Comparison of ENCODE assay signal across 8 cellular contexts in genomic region chr20:15654208-15654649, GRCh38.
A peak's percentile ranks its signal among the peaks of the same experiment; 100 is the strongest.
DNase-seq lines count a peak whose midpoint lies in the region; ATAC-seq lines count a peak whose summit lies in the region.

No MANE protein-coding gene starts in this region.

- no peaks in the 10 kb centered on the region for H3K36me3 Mint-ChIP-seq in activated CD8-positive, alpha-beta T cell treated with anti-CD3 and anti-CD28 coated beads, Interleukin-2, amount 10 ng/mL, durations not matched to agents 7 days and 5 days (ENCODE audit: low read depth)
- peaks cover 3% of the 10 kb centered on the region for H3K36me3 Mint-ChIP-seq in effector memory CD8-positive, alpha-beta T cell (ENCODE audit: insufficient read depth)

- no peak overlapping the region for H3K27ac Mint-ChIP-seq in activated CD8-positive, alpha-beta T cell treated with anti-CD3 and anti-CD28 coated beads, Interleukin-2, amount 10 ng/mL, durations not matched to agents 7 days and 5 days
- no peak overlapping the region for H3K27ac Mint-ChIP-seq in effector memory CD8-positive, alpha-beta T cell

- H3K27me3 Mint-ChIP-seq in activated CD8-positive, alpha-beta T cell treated with anti-CD3 and anti-CD28 coated beads, Interleukin-2, amount 10 ng/mL, durations not matched to agents 7 days and 5 days (ENCODE audit: low read depth) = no peaks in the 10 kb centered on the region
- H3K27me3 Mint-ChIP-seq in effector memory CD8-positive, alpha-beta T cell = no peaks in the 10 kb centered on the region

- ATAC-seq in GM19324 (IDR thresholded peaks at IDR 0.05; ENCODE audit: low FRiP score, unreplicated experiment) (peak; percentile 99), HG03108 (IDR thresholded peaks at IDR 0.05; ENCODE audit: unreplicated experiment) (peak; percentile 94)
- peak; percentile 42 for ATAC-seq in activated CD8-positive, alpha-beta T cell treated with anti-CD3 and anti-CD28 coated beads, Interleukin-2, amount 10 ng/mL, durations not matched to agents 7 days and 5 days
- no peak for ATAC-seq in effector memory CD8-positive, alpha-beta T cell (replicated peaks)

- no peaks in the 10 kb centered on the region for H3K4me1 Mint-ChIP-seq in activated CD8-positive, alpha-beta T cell treated with anti-CD3 and anti-CD28 coated beads, Interleukin-2, amount 10 ng/mL, durations not matched to agents 7 days and 5 days (ENCODE audit: low read depth)
- no peaks in the 10 kb centered on the region for H3K4me1 Mint-ChIP-seq in effector memory CD8-positive, alpha-beta T cell (ENCODE audit: low read depth in 2 of 2)

- DNase-seq in D341Med (ENCODE audit: low spot score) (peak; percentile 73), NCI-H2171 (lab: John Stamatoyannopoulos, UW) (peak; percentile 4), inferior parietal cortex (ENCODE audit: extremely low spot score) (peak; percentile 67), DMS79 treated with DMSO at 0.1 percent for 48 hours (lab: John Stamatoyannopoulos, UW) (no peak)
- DNase-seq in activated CD8-positive, alpha-beta T cell treated with anti-CD3 and anti-CD28 coated beads, Interleukin-2, amount 10 ng/mL, durations not matched to agents 7 days and 5 days = peak; percentile 21
- DNase-seq in effector memory CD8-positive, alpha-beta T cell = no peak

- no peak overlapping the region for H3K4me3 Mint-ChIP-seq in activated CD8-positive, alpha-beta T cell treated with anti-CD3 and anti-CD28 coated beads, Interleukin-2, amount 10 ng/mL, durations not matched to agents 7 days and 5 days
- H3K4me3 Mint-ChIP-seq in effector memory CD8-positive, alpha-beta T cell = no peak overlapping the region

- CTCF ChIA-PET in activated CD8-positive, alpha-beta T cell treated with anti-CD3 and anti-CD28 coated beads, Interleukin-2, amount 10 ng/mL, durations not matched to agents 7 days and 5 days (lab: Charles Lee) = no interaction called here

- POLR2A ChIA-PET in activated CD8-positive, alpha-beta T cell treated with anti-CD3 and anti-CD28 coated beads, Interleukin-2, amount 10 ng/mL, durations not matched to agents 7 days and 5 days (lab: Charles Lee) = interaction anchor here (0.7 kb wide), 1 partner anchor 1063 kb away, joined by 3 read pairs; no protein-coding TSS in a partner anchor

- no peaks in the 10 kb centered on the region for H3K9me3 Mint-ChIP-seq in activated CD8-positive, alpha-beta T cell treated with anti-CD3 and anti-CD28 coated beads, Interleukin-2, amount 10 ng/mL, durations not matched to agents 7 days and 5 days (ENCODE audit: insufficient read depth)
- H3K9me3 Mint-ChIP-seq in effector memory CD8-positive, alpha-beta T cell = peaks cover 1 to 4% of the 10 kb centered on the region in 2 donors

Comparison
In these comparisons a context has a peak if more than half of its experiments do, and no peak if none do; other contexts are left out.
1. DNase-seq: peak in D341Med (single experiment), NCI-H2171 (single experiment), activated CD8-positive, alpha-beta T cell treated with anti-CD3 and anti-CD28 coated beads, Interleukin-2, amount 10 ng/mL, durations not matched to agents 7 days and 5 days (single experiment) and inferior parietal cortex (single experiment); none in DMS79 treated with DMSO at 0.1 percent for 48 hours (single experiment) and effector memory CD8-positive, alpha-beta T cell (0 of 3).